In genomic region chr14:24442240-24443052, GRCh38 we compare ENCODE assay signal across 1 cellular context.
TF ChIP-seq lines count a peak whose summit lies in the region.

A gene with protein sequence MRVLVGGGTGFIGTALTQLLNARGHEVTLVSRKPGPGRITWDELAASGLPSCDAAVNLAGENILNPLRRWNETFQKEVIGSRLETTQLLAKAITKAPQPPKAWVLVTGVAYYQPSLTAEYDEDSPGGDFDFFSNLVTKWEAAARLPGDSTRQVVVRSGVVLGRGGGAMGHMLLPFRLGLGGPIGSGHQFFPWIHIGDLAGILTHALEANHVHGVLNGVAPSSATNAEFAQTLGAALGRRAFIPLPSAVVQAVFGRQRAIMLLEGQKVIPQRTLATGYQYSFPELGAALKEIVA (minus strand): TSS chr14:24442776. CDS start chr14:24442769, 7 bp downstream.

TF ChIP-seq in GM12878, 131 proteins besides CTCF, POLR2A, EP300 and RAD21 (continued from another document and continues in another):
- TF ChIP-seq, protein P1, sequence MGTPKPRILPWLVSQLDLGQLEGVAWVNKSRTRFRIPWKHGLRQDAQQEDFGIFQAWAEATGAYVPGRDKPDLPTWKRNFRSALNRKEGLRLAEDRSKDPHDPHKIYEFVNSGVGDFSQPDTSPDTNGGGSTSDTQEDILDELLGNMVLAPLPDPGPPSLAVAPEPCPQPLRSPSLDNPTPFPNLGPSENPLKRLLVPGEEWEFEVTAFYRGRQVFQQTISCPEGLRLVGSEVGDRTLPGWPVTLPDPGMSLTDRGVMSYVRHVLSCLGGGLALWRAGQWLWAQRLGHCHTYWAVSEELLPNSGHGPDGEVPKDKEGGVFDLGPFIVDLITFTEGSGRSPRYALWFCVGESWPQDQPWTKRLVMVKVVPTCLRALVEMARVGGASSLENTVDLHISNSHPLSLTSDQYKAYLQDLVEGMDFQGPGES (IDR thresholded peaks at IDR 0.05) = peak; percentile 11; the same call in 1 of the 2 replicates
- TF ChIP-seq TAF1 (IDR thresholded peaks at IDR 0.05; ENCODE audit: borderline replicate concordance, low read depth, low read length) (peak; percentile 28; the same call in 1 of the 2 replicates), PAX5 (IDR thresholded peaks at IDR 0.05; ENCODE audit: borderline replicate concordance, low read depth, low read length) (0 out of 2 replicates have a peak, but pooled peaks have one; percentile 1), SMAD1 (IDR thresholded peaks at IDR 0.05; ENCODE audit: low read depth, partially characterized antibody) (peak; percentile 82), RUNX3 (IDR thresholded peaks at IDR 0.05; ENCODE audit: low read length) (peak; percentile 69), SMARCA5 (IDR thresholded peaks at IDR 0.05) (peak; percentile 79), MEF2B (IDR thresholded peaks at IDR 0.05; ENCODE audit: partially characterized antibody, poor library complexity, severe bottlenecking) (peak; percentile 33), CHD2 (IDR thresholded peaks at IDR 0.05; ENCODE audit: borderline replicate concordance, low read depth, low read length) (peak; percentile 82; the same call in 1 of the 2 replicates), POLR2AphosphoS5 (IDR thresholded peaks at IDR 0.05; ENCODE audit: low read length) (peak; percentile 87), SIX5 (IDR thresholded peaks at IDR 0.05; ENCODE audit: low read depth, low read length, severe bottlenecking) (peak; percentile 61), HCFC1 (IDR thresholded peaks at IDR 0.05; ENCODE audit: low read length) (peak; percentile 81), NFXL1 (IDR thresholded peaks at IDR 0.05; ENCODE audit: borderline replicate concordance) (no peak), BCL11A (IDR thresholded peaks at IDR 0.05; ENCODE audit: low read depth, low read length) (0 out of 2 replicates have a peak, but pooled peaks have one; percentile 30), ZBTB11 (CRISPR knock-in tag; IDR thresholded peaks at IDR 0.05) (peak; percentile 82), NR2C2 (IDR thresholded peaks at IDR 0.05; ENCODE audit: borderline replicate concordance, control insufficient read depth, insufficient read length, low read depth) (peak; percentile 83), ZNF622 (IDR thresholded peaks at IDR 0.05) (no peak), STAT3 (IDR thresholded peaks at IDR 0.05; ENCODE audit: low read depth, low read length) (no peak)
- TF ChIP-seq, protein P2, sequence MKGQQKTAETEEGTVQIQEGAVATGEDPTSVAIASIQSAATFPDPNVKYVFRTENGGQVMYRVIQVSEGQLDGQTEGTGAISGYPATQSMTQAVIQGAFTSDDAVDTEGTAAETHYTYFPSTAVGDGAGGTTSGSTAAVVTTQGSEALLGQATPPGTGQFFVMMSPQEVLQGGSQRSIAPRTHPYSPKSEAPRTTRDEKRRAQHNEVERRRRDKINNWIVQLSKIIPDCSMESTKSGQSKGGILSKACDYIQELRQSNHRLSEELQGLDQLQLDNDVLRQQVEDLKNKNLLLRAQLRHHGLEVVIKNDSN (IDR thresholded peaks at IDR 0.05; ENCODE audit: borderline replicate concordance, extremely low read length, insufficient read depth, low read depth, low read length) = peak; percentile 84
- TF ChIP-seq, protein P3, sequence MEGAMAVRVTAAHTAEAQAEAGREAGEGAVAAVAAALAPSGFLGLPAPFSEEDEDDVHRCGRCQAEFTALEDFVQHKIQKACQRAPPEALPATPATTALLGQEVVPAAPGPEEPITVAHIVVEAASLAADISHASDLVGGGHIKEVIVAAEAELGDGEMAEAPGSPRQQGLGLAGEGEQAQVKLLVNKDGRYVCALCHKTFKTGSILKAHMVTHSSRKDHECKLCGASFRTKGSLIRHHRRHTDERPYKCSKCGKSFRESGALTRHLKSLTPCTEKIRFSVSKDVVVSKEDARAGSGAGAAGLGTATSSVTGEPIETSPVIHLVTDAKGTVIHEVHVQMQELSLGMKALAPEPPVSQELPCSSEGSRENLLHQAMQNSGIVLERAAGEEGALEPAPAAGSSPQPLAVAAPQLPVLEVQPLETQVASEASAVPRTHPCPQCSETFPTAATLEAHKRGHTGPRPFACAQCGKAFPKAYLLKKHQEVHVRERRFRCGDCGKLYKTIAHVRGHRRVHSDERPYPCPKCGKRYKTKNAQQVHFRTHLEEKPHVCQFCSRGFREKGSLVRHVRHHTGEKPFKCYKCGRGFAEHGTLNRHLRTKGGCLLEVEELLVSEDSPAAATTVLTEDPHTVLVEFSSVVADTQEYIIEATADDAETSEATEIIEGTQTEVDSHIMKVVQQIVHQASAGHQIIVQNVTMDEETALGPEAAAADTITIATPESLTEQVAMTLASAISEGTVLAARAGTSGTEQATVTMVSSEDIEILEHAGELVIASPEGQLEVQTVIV (IDR thresholded peaks at IDR 0.05; ENCODE audit: borderline replicate concordance, partially characterized antibody) = peak; percentile 23
- TF ChIP-seq, protein P4, sequence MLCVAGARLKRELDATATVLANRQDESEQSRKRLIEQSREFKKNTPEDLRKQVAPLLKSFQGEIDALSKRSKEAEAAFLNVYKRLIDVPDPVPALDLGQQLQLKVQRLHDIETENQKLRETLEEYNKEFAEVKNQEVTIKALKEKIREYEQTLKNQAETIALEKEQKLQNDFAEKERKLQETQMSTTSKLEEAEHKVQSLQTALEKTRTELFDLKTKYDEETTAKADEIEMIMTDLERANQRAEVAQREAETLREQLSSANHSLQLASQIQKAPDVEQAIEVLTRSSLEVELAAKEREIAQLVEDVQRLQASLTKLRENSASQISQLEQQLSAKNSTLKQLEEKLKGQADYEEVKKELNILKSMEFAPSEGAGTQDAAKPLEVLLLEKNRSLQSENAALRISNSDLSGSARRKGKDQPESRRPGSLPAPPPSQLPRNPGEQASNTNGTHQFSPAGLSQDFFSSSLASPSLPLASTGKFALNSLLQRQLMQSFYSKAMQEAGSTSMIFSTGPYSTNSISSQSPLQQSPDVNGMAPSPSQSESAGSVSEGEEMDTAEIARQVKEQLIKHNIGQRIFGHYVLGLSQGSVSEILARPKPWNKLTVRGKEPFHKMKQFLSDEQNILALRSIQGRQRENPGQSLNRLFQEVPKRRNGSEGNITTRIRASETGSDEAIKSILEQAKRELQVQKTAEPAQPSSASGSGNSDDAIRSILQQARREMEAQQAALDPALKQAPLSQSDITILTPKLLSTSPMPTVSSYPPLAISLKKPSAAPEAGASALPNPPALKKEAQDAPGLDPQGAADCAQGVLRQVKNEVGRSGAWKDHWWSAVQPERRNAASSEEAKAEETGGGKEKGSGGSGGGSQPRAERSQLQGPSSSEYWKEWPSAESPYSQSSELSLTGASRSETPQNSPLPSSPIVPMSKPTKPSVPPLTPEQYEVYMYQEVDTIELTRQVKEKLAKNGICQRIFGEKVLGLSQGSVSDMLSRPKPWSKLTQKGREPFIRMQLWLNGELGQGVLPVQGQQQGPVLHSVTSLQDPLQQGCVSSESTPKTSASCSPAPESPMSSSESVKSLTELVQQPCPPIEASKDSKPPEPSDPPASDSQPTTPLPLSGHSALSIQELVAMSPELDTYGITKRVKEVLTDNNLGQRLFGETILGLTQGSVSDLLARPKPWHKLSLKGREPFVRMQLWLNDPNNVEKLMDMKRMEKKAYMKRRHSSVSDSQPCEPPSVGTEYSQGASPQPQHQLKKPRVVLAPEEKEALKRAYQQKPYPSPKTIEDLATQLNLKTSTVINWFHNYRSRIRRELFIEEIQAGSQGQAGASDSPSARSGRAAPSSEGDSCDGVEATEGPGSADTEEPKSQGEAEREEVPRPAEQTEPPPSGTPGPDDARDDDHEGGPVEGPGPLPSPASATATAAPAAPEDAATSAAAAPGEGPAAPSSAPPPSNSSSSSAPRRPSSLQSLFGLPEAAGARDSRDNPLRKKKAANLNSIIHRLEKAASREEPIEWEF (IDR thresholded peaks at IDR 0.05; ENCODE audit: insufficient replicate concordance, low read depth, low read length) = no peak
- TF ChIP-seq, protein P5, sequence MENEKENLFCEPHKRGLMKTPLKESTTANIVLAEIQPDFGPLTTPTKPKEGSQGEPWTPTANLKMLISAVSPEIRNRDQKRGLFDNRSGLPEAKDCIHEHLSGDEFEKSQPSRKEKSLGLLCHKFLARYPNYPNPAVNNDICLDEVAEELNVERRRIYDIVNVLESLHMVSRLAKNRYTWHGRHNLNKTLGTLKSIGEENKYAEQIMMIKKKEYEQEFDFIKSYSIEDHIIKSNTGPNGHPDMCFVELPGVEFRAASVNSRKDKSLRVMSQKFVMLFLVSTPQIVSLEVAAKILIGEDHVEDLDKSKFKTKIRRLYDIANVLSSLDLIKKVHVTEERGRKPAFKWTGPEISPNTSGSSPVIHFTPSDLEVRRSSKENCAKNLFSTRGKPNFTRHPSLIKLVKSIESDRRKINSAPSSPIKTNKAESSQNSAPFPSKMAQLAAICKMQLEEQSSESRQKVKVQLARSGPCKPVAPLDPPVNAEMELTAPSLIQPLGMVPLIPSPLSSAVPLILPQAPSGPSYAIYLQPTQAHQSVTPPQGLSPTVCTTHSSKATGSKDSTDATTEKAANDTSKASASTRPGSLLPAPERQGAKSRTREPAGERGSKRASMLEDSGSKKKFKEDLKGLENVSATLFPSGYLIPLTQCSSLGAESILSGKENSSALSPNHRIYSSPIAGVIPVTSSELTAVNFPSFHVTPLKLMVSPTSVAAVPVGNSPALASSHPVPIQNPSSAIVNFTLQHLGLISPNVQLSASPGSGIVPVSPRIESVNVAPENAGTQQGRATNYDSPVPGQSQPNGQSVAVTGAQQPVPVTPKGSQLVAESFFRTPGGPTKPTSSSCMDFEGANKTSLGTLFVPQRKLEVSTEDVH (IDR thresholded peaks at IDR 0.05; ENCODE audit: low read depth, partially characterized antibody) = no peak
- TF ChIP-seq, protein P6, sequence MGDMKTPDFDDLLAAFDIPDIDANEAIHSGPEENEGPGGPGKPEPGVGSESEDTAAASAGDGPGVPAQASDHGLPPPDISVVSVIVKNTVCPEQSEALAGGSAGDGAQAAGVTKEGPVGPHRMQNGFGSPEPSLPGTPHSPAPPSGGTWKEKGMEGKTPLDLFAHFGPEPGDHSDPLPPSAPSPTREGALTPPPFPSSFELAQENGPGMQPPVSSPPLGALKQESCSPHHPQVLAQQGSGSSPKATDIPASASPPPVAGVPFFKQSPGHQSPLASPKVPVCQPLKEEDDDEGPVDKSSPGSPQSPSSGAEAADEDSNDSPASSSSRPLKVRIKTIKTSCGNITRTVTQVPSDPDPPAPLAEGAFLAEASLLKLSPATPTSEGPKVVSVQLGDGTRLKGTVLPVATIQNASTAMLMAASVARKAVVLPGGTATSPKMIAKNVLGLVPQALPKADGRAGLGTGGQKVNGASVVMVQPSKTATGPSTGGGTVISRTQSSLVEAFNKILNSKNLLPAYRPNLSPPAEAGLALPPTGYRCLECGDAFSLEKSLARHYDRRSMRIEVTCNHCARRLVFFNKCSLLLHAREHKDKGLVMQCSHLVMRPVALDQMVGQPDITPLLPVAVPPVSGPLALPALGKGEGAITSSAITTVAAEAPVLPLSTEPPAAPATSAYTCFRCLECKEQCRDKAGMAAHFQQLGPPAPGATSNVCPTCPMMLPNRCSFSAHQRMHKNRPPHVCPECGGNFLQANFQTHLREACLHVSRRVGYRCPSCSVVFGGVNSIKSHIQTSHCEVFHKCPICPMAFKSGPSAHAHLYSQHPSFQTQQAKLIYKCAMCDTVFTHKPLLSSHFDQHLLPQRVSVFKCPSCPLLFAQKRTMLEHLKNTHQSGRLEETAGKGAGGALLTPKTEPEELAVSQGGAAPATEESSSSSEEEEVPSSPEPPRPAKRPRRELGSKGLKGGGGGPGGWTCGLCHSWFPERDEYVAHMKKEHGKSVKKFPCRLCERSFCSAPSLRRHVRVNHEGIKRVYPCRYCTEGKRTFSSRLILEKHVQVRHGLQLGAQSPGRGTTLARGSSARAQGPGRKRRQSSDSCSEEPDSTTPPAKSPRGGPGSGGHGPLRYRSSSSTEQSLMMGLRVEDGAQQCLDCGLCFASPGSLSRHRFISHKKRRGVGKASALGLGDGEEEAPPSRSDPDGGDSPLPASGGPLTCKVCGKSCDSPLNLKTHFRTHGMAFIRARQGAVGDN (IDR thresholded peaks at IDR 0.05) = peak; percentile 64; the same call in 1 of the 2 replicates
- TF ChIP-seq, protein P7, sequence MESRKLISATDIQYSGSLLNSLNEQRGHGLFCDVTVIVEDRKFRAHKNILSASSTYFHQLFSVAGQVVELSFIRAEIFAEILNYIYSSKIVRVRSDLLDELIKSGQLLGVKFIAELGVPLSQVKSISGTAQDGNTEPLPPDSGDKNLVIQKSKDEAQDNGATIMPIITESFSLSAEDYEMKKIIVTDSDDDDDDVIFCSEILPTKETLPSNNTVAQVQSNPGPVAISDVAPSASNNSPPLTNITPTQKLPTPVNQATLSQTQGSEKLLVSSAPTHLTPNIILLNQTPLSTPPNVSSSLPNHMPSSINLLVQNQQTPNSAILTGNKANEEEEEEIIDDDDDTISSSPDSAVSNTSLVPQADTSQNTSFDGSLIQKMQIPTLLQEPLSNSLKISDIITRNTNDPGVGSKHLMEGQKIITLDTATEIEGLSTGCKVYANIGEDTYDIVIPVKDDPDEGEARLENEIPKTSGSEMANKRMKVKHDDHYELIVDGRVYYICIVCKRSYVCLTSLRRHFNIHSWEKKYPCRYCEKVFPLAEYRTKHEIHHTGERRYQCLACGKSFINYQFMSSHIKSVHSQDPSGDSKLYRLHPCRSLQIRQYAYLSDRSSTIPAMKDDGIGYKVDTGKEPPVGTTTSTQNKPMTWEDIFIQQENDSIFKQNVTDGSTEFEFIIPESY (IDR thresholded peaks at IDR 0.05) = no peak
